In the genomic region with DNA sequence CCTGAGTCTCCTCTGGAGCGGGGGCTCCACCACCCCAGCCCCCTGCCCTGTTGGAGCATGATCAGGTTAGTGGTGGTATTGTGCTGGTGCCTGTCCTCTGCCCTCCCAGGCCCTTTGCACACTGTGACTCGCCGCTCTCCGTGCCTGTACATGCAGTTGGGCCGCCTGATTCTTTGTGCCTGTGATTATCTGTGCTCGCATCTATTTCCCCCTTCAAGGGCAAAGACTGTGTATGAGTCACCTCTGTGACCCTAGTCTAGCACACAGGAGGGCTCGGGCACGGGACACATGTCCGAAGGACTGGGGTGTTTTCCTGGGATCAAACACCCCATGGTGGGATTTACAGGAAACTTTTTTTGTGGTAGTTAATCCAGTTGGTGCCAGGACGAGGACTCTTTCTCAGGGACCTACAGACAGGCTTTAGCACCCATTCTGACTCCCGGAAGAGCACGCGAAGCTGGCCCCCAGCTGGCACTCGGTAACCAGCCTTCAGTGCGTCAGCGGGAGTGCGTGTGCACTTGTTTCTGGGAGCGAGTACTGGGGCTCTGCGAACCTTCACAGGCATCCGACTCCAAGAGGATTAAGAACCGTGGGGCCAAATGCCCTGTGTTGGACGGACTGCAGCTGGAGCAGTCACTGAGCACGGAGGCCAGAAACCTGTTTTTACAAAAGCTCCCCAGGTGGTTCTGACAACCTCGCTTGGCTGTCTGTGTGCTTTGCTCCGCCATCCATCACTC, we compare ENCODE assay signal across 9 cellular contexts. TPM values are rescaled to one million over a fixed set of nuclear protein-coding genes. Genes with fewer than 3 reads are reported as not detected.
DNase-seq lines count a peak whose midpoint lies in the region; ATAC-seq lines count a peak whose summit lies in the region.
"Had no signal": no experiment of that assay in that cellular context is flagged by ENCODE, and none has a peak within 500 bp of the region (broad histone marks: within the 10 kb centered on the region; RNA-seq: fewer than 3 reads in every experiment).

No MANE protein-coding gene starts in this region.

- H3K27ac ChIP-seq in caudate nucleus (ENCODE audit: low read depth, low read length) (peak overlapping the region; percentile 46), layer of hippocampus (ENCODE audit: low read depth, low read length) (peak overlapping the region; percentile 83), temporal lobe (ENCODE audit: low read depth, low read length) (peak overlapping the region; percentile 88)

- DNase-seq in NCI-H345 (lab: John Stamatoyannopoulos, UW) = peak; percentile 9
- no peak for DNase-seq in NCI-H345 treated with DMSO at 0.1 percent for 48 hours (lab: John Stamatoyannopoulos, UW; ENCODE audit: unreplicated experiment)
- peak in 2 of 61 donors; percentile 14 to 79 for DNase-seq in caudate nucleus (lab: John Stamatoyannopoulos, UW)
- DNase-seq in SKM-1 treated with dmso at 0.1 percent for 144 hours (lab: John Stamatoyannopoulos, UW; ENCODE audit: unreplicated experiment) = no peak
- no peak for DNase-seq in NCI-H187 treated with DMSO at 0.1 percent for 48 hours (lab: John Stamatoyannopoulos, UW)
- DNase-seq: activated CD4-positive, alpha-beta memory T cell treated with anti-CD3 and anti-CD28 coated beads for 36 hours had no signal

- ATAC-seq in HG03432 (IDR thresholded peaks at IDR 0.05; ENCODE audit: unreplicated experiment) = no peak

- H3K27me3 ChIP-seq in layer of hippocampus (ENCODE audit: control insufficient read depth, insufficient read depth, low read length) = no peaks in the 10 kb centered on the region

RNA-seq across cellular contexts. Expression of a gene that starts 6.7 kb away (rescaled TPM):
- 18.9 TPM for total RNA-seq in temporal lobe

RNA-seq across cellular contexts. Expression of a gene that starts 20.6 kb away (rescaled TPM):
- 5.9 TPM for total RNA-seq in temporal lobe

RNA-seq across cellular contexts. Expression of a gene that starts 23.4 kb away (rescaled TPM):
- total RNA-seq in temporal lobe = under 0.01 TPM
